ENCODE assay signal across 1 cellular context in the genomic region with DNA sequence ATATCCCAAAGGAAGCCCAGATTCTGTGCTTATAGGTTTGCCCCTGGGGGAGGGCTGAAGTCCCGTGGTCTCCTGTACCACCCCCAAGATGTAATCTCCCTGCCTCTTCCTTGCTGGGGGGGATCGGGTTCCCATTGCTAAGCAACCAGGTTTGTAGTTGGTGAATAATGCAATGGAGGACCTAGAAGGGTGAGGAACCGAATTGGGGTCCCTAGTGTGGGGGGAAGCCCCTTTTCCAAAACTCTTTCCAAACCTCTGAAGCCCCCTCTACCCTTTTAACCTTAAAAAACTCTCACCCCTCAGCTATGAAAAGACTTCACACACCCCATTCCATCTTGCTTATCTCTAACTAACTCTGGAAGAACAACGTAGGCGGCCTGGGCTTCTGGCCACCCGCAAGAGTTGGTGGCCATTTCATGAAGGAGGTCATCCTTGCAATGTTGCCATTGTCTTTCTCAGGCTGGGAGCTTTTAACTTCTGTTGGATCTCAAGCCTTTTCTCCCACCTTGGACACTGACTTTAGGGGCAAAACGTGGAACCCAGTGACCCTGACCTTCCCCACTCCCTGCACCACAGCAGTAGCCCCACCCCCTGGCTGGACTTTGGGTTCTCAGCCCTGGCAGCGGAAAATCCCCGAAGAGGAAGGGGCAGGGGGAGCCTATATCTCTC.
TF ChIP-seq lines count a peak whose summit lies in the region.

No MANE protein-coding gene starts in this region.

TF ChIP-seq in H1, 55 proteins besides CTCF, POLR2A, EP300 and RAD21:
- no peak for TF ChIP-seq ZNF274 (IDR thresholded peaks at IDR 0.05; ENCODE audit: borderline replicate concordance, extremely low read depth, low read length)
- no peak for TF ChIP-seq TEAD4 (IDR thresholded peaks at IDR 0.05; ENCODE audit: low read depth, low read length)
- TF ChIP-seq POLR2AphosphoS5 (IDR thresholded peaks at IDR 0.05; ENCODE audit: low read depth, low read length), result no peak
- TF ChIP-seq NANOG (IDR thresholded peaks at IDR 0.05; ENCODE audit: insufficient read depth, low read depth, low read length, poor library complexity, severe bottlenecking), result no peak
- no peak for TF ChIP-seq SP2 (IDR thresholded peaks at IDR 0.05; ENCODE audit: low read length)
- TF ChIP-seq RXRA (IDR thresholded peaks at IDR 0.05; ENCODE audit: insufficient read depth, low read depth, low read length), result no peak
- TF ChIP-seq SAP30 (IDR thresholded peaks at IDR 0.05; ENCODE audit: insufficient read depth, insufficient replicate concordance, low read length), result no peak
- TF ChIP-seq CHD1 (IDR thresholded peaks at IDR 0.05; ENCODE audit: low read depth, low read length), result no peak
- no peak for TF ChIP-seq SIRT6 (IDR thresholded peaks at IDR 0.05; ENCODE audit: low read length)
- TF ChIP-seq SP4 (IDR thresholded peaks at IDR 0.05; ENCODE audit: low read length), result no peak
- TF ChIP-seq RNF2 (IDR thresholded peaks at IDR 0.05; ENCODE audit: borderline replicate concordance, low read depth, low read length, missing control alignments, poor library complexity, severe bottlenecking), result no peak
- TF ChIP-seq SUZ12 (IDR thresholded peaks at IDR 0.05; ENCODE audit: low read length), result no peak
